8 cellular contexts compared by ENCODE assay signal in genomic region chr4:6641971-6642320, GRCh38. TPM values are rescaled to one million over a fixed set of nuclear protein-coding genes. Genes with fewer than 3 reads are reported as not detected.
DNase-seq lines count a peak whose midpoint lies in the region; ATAC-seq and TF ChIP-seq lines count a peak whose summit lies in the region.

No MANE protein-coding gene starts in this region.

- peaks cover 29% of the 10 kb centered on the region for H3K4me1 Mint-ChIP-seq in activated T-cell treated with anti-CD3 and anti-CD28 coated beads, Interleukin-2, amount 50 U/mL, for 24 hours (ENCODE audit: low read depth)

- DNase-seq in activated T-cell treated with anti-CD3 and anti-CD28 coated beads, Interleukin-2, amount 50 U/mL, for 24 hours: no peak
- DNase-seq in activated T-cell treated with anti-CD3 and anti-CD28 coated beads, Interleukin-2, amount 50 U/mL, for 48 hours: no peak
- DNase-seq in astrocyte of the spinal cord (ENCODE audit: low read depth, low spot score) (no peak), right lobe of liver (no peak), tibial artery (no peak), kidney glomerular epithelial cell (lab: John Stamatoyannopoulos, UW) (no peak), SKM-1 treated with dmso at 0.1 percent for 144 hours (lab: John Stamatoyannopoulos, UW; ENCODE audit: unreplicated experiment) (no peak), NCI-H774 (lab: John Stamatoyannopoulos, UW) (no peak)

- H3K27me3 Mint-ChIP-seq in activated T-cell treated with anti-CD3 and anti-CD28 coated beads, Interleukin-2, amount 50 U/mL, for 24 hours: no peaks in the 10 kb centered on the region

- whole genome bisulfite sequencing in right lobe of liver (ENCODE audit: insufficient coverage, low coverage, low lambda C conversion rate, missing lambda C conversion rate): 41% methylated on average over 5 of the region's 5 CpGs

- peak overlapping the region; percentile 87 for H3K4me3 ChIP-seq in astrocyte of the spinal cord (ENCODE audit: low read depth, low read length)
- peak overlapping the region; percentile 86 to 96 (median 88) for H3K4me3 ChIP-seq in right lobe of liver
- H3K4me3 ChIP-seq in tibial artery: peak overlapping the region; percentile 89 to 93

- H3K27me3 ChIP-seq in right lobe of liver (no peaks in the 10 kb centered on the region), tibial artery (no peaks in the 10 kb centered on the region)

- peaks cover 0 to 14% (median 7%) of the 10 kb centered on the region in 4 donors for H3K4me1 ChIP-seq in right lobe of liver
- peaks cover 0 to 40% (median 24%) of the 10 kb centered on the region in 4 donors for H3K4me1 ChIP-seq in tibial artery

- in situ Hi-C loops in astrocyte of the spinal cord (cut with HindIII; ENCODE audit: low sequenced_read_pairs): no loop called here

- TF ChIP-seq POLR2A in right lobe of liver (IDR thresholded peaks at IDR 0.05): no peak

- peak overlapping the region; percentile 100 for H3K4me3 Mint-ChIP-seq in activated T-cell treated with anti-CD3 and anti-CD28 coated beads, Interleukin-2, amount 50 U/mL, for 24 hours

- H3K9me3 ChIP-seq in right lobe of liver (no peaks in the 10 kb centered on the region), tibial artery (no peaks in the 10 kb centered on the region)

- no peak for ATAC-seq in right lobe of liver

- H3K36me3 ChIP-seq in right lobe of liver (peaks cover 0 to 14% (median 4%) of the 10 kb centered on the region in 4 donors), tibial artery (peaks cover 17 to 20% (median 20%) of the 10 kb centered on the region in 3 donors)

- peaks cover 45% of the 10 kb centered on the region for H3K36me3 Mint-ChIP-seq in activated T-cell treated with anti-CD3 and anti-CD28 coated beads, Interleukin-2, amount 50 U/mL, for 24 hours (ENCODE audit: low read depth)

- TF ChIP-seq CTCF in astrocyte of the spinal cord (IDR thresholded peaks at IDR 0.05; ENCODE audit: low read depth, low read length) (no peak), right lobe of liver (IDR thresholded peaks at IDR 0.05) (no peak), tibial artery (IDR thresholded peaks at IDR 0.05) (no peak)

- no peaks in the 10 kb centered on the region for H3K9me3 Mint-ChIP-seq in activated T-cell treated with anti-CD3 and anti-CD28 coated beads, Interleukin-2, amount 50 U/mL, for 24 hours

- intact Hi-C loops in right lobe of liver (cut with DNase I): no loop called here
- intact Hi-C loops in tibial artery (cut with DNase I; ENCODE audit: low total_unique reads): loop anchor here (5.0 kb wide), 1 partner anchor 65 kb away; the partner anchor contains the start of gene MRFAP1L1

- H3K27ac Mint-ChIP-seq in activated T-cell treated with anti-CD3 and anti-CD28 coated beads, Interleukin-2, amount 50 U/mL, for 24 hours: peak overlapping the region; percentile 100

- H3K27ac ChIP-seq in right lobe of liver (peak overlapping the region in 2 of 3 donors; percentile 82 to 94), tibial artery (peak overlapping the region; percentile 93 to 97)

RNA-seq across cellular contexts. Expression of gene MRFAP1, which starts 1.5 kb away (rescaled TPM):
- total RNA-seq in right lobe of liver: 100 to 1,000 TPM; 103 to 166 (median 129) TPM

RNA-seq across cellular contexts. Expression of gene S100P, which starts 51.7 kb away (rescaled TPM):
- total RNA-seq in right lobe of liver: 1 to 10 TPM in 4 of 6 experiments, under 1 TPM in 2; 0.59 to 6.3 (median 2.7) TPM
